19 cellular contexts compared by ENCODE assay signal in genomic region chr3:133734305-133734704, GRCh38. TPM values are rescaled to one million over a fixed set of nuclear protein-coding genes. Genes with fewer than 3 reads are reported as not detected.
"Had no signal": no experiment of that assay in that cellular context is flagged by ENCODE, and none has a peak within 500 bp of the region (broad histone marks: within the 10 kb centered on the region; RNA-seq: fewer than 3 reads in every experiment).

No MANE protein-coding gene starts in this region.

- ATAC-seq: mucosa of descending colon; natural killer cell treated with Interleukin-12 subunit alpha and Interleukin-12 subunit beta and Interleukin-15 and Interleukin-18, amount 100 ng/mL, for 72 hours; sciatic nerve; stimulated activated effector memory CD8-positive, alpha-beta T cell treated with anti-CD3 and anti-CD28 coated beads, Interleukin-12 subunit alpha, Interleukin-12 subunit beta, amount 100 ng/mL, for 72 hours had no signal

- H3K9me3 ChIP-seq: mucosa of descending colon, neutrophil, thyroid gland, vagina had no signal

- DNase-seq: cortex of kidney; hypothalamus; immature natural killer cell; mesenchymal stem cell; mucosa of descending colon; naive B cell; stimulated activated CD4-positive, alpha-beta T cell treated with anti-CD3 and anti-CD28 coated beads, Interleukin-2, amount 100 ng/mL, for 24 hours; stimulated activated CD4-positive, alpha-beta T cell treated with anti-CD3 and anti-CD28 coated beads, Interleukin-4, amount 100 ng/mL, for 24 hours; stimulated activated naive CD4-positive, alpha-beta T cell treated with Interleukin-2 at 50 U/mL for 16 hours; stomach; thyroid gland; trophoblast cell had no signal

- H3K27me3 ChIP-seq: stomach, thyroid gland, vagina had no signal

- H3K27ac ChIP-seq: neutrophil, parathyroid adenoma, stomach, thyroid gland, vagina had no signal

- H3K36me3 ChIP-seq: neutrophil, stomach, thyroid gland, vagina had no signal

- H3K4me1 ChIP-seq: parathyroid adenoma, stomach, thyroid gland, vagina had no signal

- H3K4me3 ChIP-seq: mucosa of descending colon, stomach, thyroid gland, vagina had no signal

RNA-seq across cellular contexts. Expression of gene TF, which starts 11.9 kb away (rescaled TPM):
- total RNA-seq: fibroblast of villous mesenchyme had no signal
